ENCODE assay signal across 12 cellular contexts in the genomic region with DNA sequence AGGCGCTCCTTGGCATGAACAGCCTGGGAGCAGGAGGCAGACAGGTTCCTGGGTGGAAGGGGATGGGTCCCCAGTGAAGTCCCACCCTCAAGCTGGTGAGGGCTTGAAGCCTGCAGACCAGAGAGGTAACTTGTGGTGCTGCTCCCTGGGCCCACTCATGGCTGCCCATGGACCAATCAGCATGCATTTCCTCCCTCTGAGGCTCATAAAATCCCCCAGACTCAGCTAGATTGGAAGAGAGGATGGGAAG. TPM values are rescaled to one million over a fixed set of nuclear protein-coding genes. Genes with fewer than 3 reads are reported as not detected.
DNase-seq lines count a peak whose midpoint lies in the region; ATAC-seq, FAIRE-seq and TF ChIP-seq lines count a peak whose summit lies in the region.
"Had no signal": no experiment of that assay in that cellular context is flagged by ENCODE, and none has a peak within 500 bp of the region (broad histone marks: within the 10 kb centered on the region; RNA-seq: fewer than 3 reads in every experiment).

No MANE protein-coding gene starts in this region.

- H3K9me3 ChIP-seq in astrocyte (ENCODE audit: insufficient read depth, low read depth, low read length): no peaks in the 10 kb centered on the region
- no peaks in the 10 kb centered on the region for H3K9me3 ChIP-seq in kidney (ENCODE audit: control insufficient read depth in 1 of 2, low read length in 2 of 2)
- no peaks in the 10 kb centered on the region for H3K9me3 ChIP-seq in sigmoid colon

- H3K9ac ChIP-seq in astrocyte (ENCODE audit: low read length): no peak overlapping the region
- peak overlapping the region; percentile 72 to 83 for H3K9ac ChIP-seq in kidney (ENCODE audit: low read length in 2 of 2)

- no TSS peak for BruUV-seq in Calu3 (replicated peaks; lab: Mats Ljungman, UMichigan)

- H3K9me3 Mint-ChIP-seq in Calu3 (ENCODE audit: low read depth, unreplicated experiment) (no peaks in the 10 kb centered on the region), astrocyte (ENCODE audit: unreplicated experiment) (no peaks in the 10 kb centered on the region)
- peaks cover 0 to 5% of the 10 kb centered on the region in 2 donors for H3K9me3 Mint-ChIP-seq in activated naive CD4-positive, alpha-beta T cell treated with anti-CD3 and anti-CD28 coated beads, Interleukin-2, amount 50 U/mL, for 72 hours
- H3K9me3 Mint-ChIP-seq: activated naive CD4-positive, alpha-beta T cell treated with anti-CD3 and anti-CD28 coated beads, Interleukin-2, amount 50 U/mL, for 24 hours had no signal

- H4K20me1 ChIP-seq in astrocyte (ENCODE audit: insufficient read depth, low read length): no peaks in the 10 kb centered on the region

- H3K27ac ChIP-seq in astrocyte (ENCODE audit: low read depth, low read length) (no peak overlapping the region), kidney (ENCODE audit: low read depth in 2 of 2, low read length in 2 of 2) (peak overlapping the region; percentile 81 to 85), sigmoid colon (peak overlapping the region; percentile 96 to 100 (median 99))

- H3K4me1 ChIP-seq in astrocyte (ENCODE audit: insufficient read depth, low read length) (no peaks in the 10 kb centered on the region), kidney (ENCODE audit: control insufficient read depth in 1 of 2, insufficient read depth in 1 of 2, low read depth in 1 of 2, low read length in 2 of 2) (peaks cover 6 to 8% of the 10 kb centered on the region in 2 donors), sigmoid colon (peaks cover 0 to 16% (median 13%) of the 10 kb centered on the region in 4 donors)

- DNase-seq in Calu3 (no peak), astrocyte (ENCODE audit: low read depth) (no peak), kidney (no peak), sigmoid colon (no peak), HuH-7.5 (ENCODE audit: low spot score) (no peak), GM13977 (ENCODE audit: low spot score) (no peak), G401 (ENCODE audit: low spot score) (no peak)
- DNase-seq in activated naive CD4-positive, alpha-beta T cell treated with anti-CD3 and anti-CD28 coated beads, Interleukin-2, amount 50 U/mL, for 72 hours (ENCODE audit: low spot score in 2 of 2): no peak
- DNase-seq: KBM-7; stimulated activated naive CD4-positive, alpha-beta T cell treated with Interleukin-2 at 50 U/mL for 16 hours had no signal

- intact Hi-C loops in Calu3 (cut with micrococcal nuclease; ENCODE audit: unreplicated experiment) (no loop called here), kidney (cut with DNase I) (no loop called here), sigmoid colon (cut with DNase I) (loop anchor here (2.0 to 10.0 kb wide), 3 partner anchors 49 to 381 kb away; a partner anchor contains a TSS)

- H3K4me3 Mint-ChIP-seq in Calu3 (ENCODE audit: low read depth, unreplicated experiment) (peak overlapping the region; percentile 85), astrocyte (ENCODE audit: unreplicated experiment) (peak overlapping the region; percentile 77)

- no peak for FAIRE-seq in astrocyte (lab: Jason Lieb, UNC)
- FAIRE-seq in kidney (lab: Jason Lieb, UNC): no peak
- FAIRE-seq: frontal cortex had no signal

- H3K27me3 Mint-ChIP-seq in Calu3 (ENCODE audit: unreplicated experiment) (no peaks in the 10 kb centered on the region), astrocyte (ENCODE audit: low read depth, unreplicated experiment) (no peaks in the 10 kb centered on the region)
- H3K27me3 Mint-ChIP-seq: activated naive CD4-positive, alpha-beta T cell treated with anti-CD3 and anti-CD28 coated beads, Interleukin-2, amount 50 U/mL, for 24 hours had no signal

- no peak overlapping the region for H3K4me2 ChIP-seq in astrocyte (ENCODE audit: low read length)

- no peaks in the 10 kb centered on the region for H3K27me3 ChIP-seq in astrocyte (ENCODE audit: insufficient read depth, low read length)
- H3K27me3 ChIP-seq in sigmoid colon: no peaks in the 10 kb centered on the region

- no peak for ATAC-seq in activated naive CD4-positive, alpha-beta T cell treated with anti-CD3 and anti-CD28 coated beads, Interleukin-2, amount 50 U/mL, for 72 hours

- no peaks in the 10 kb centered on the region for H3K36me3 ChIP-seq in astrocyte (ENCODE audit: insufficient read depth, low read length)
- no peaks in the 10 kb centered on the region for H3K36me3 ChIP-seq in kidney (ENCODE audit: control insufficient read depth in 1 of 2, insufficient read depth in 2 of 2, low read length in 2 of 2)
- peaks cover 3 to 34% (median 19%) of the 10 kb centered on the region in 4 donors for H3K36me3 ChIP-seq in sigmoid colon

- H3K4me1 Mint-ChIP-seq in Calu3 (ENCODE audit: low read depth, unreplicated experiment) (no peaks in the 10 kb centered on the region), astrocyte (ENCODE audit: low read depth, unreplicated experiment) (peaks cover 6% of the 10 kb centered on the region)

- H3K4me3 ChIP-seq in astrocyte (ENCODE audit: insufficient read depth, low read depth, low read length): no peak overlapping the region
- peak overlapping the region; percentile 65 to 85 for H3K4me3 ChIP-seq in kidney (ENCODE audit: low read length in 2 of 2)
- peak overlapping the region; percentile 73 to 95 (median 88) for H3K4me3 ChIP-seq in sigmoid colon

- TF ChIP-seq EP300 in sigmoid colon (IDR thresholded peaks at IDR 0.05): no peak

- TF ChIP-seq POLR2A in sigmoid colon (IDR thresholded peaks at IDR 0.05): no peak

- 86 to 95% methylated on average over 1 of the region's 1 CpG for WGBS in sigmoid colon, 2 donors

- H3K27ac Mint-ChIP-seq in Calu3 (ENCODE audit: unreplicated experiment) (peak overlapping the region; percentile 81), astrocyte (ENCODE audit: unreplicated experiment) (no peak overlapping the region)
- H3K27ac Mint-ChIP-seq in activated naive CD4-positive, alpha-beta T cell treated with anti-CD3 and anti-CD28 coated beads, Interleukin-2, amount 50 U/mL, for 72 hours: no peak overlapping the region

- H3K36me3 Mint-ChIP-seq in Calu3 (ENCODE audit: insufficient read depth, unreplicated experiment): peaks cover 23% of the 10 kb centered on the region
- H3K36me3 Mint-ChIP-seq in astrocyte (ENCODE audit: low read depth, unreplicated experiment): no peaks in the 10 kb centered on the region
- H3K36me3 Mint-ChIP-seq in activated naive CD4-positive, alpha-beta T cell treated with anti-CD3 and anti-CD28 coated beads, Interleukin-2, amount 50 U/mL, for 72 hours: peaks cover 4 to 14% of the 10 kb centered on the region in 2 donors

- H2AFZ ChIP-seq in astrocyte (ENCODE audit: low read depth, low read length): no peak overlapping the region

- in situ Hi-C loops in GM13977 (cut with MboI; ENCODE audit: low pct_unique_long_range_greater_than_20kb, low sequenced_read_pairs, unreplicated experiment): no loop called here
- in situ Hi-C loops in G401 (cut with HindIII; ENCODE audit: low sequenced_read_pairs): no loop called here

- CTCF ChIA-PET in Calu3 (lab: Charles Lee): interaction anchor here (0.6 to 1.1 kb wide), 10 partner anchors 10 to 806 kb away, joined by 3 to 7 read pairs (median 3); no protein-coding TSS in a partner anchor

- H3K79me2 ChIP-seq in astrocyte (ENCODE audit: insufficient read depth, low read length): no peaks in the 10 kb centered on the region

- TF ChIP-seq CTCF in Calu3 (IDR thresholded peaks at IDR 0.05; ENCODE audit: unreplicated experiment) (no peak), astrocyte (IDR thresholded peaks at IDR 0.05; ENCODE audit: insufficient read depth, low read depth, low read length) (no peak), kidney (IDR thresholded peaks at IDR 0.05; ENCODE audit: borderline replicate concordance, extremely low read depth, insufficient read depth) (no peak), sigmoid colon (IDR thresholded peaks at IDR 0.05) (no peak), GM13977 (IDR thresholded peaks at IDR 0.05; ENCODE audit: extremely low read depth, insufficient read depth, missing control alignments) (no peak)

RNA-seq across cellular contexts. Expression of a gene that starts 50.2 kb away (rescaled TPM):
- total RNA-seq in Calu3 (2022) (not detected in 2 replicates), astrocyte (4.2 and 10.7 TPM in 2 replicates), kidney (971 TPM), sigmoid colon (100 to 1,000 TPM; 195 to 296 (median 253) TPM)
- polyA plus RNA-seq in kidney (ENCODE audit: insufficient read depth, low read depth, low replicate concordance) (745 TPM), sigmoid colon (10 to 100 TPM; 34.2 to 60.7 (median 55.3) TPM)
- total RNA-seq in activated naive CD4-positive, alpha-beta T cell treated with anti-CD3 and anti-CD28 coated beads, Interleukin-2, amount 50 U/mL, for 72 hours: under 1 TPM in 1 of 2 donors, not detected in 1; 0.14 TPM
- not detected in 2 replicates for total RNA-seq in G401 (2014; rRNA removed; shearing (Covaris generic))

Comparison
In these comparisons a context has a peak if more than half of its experiments do, and no peak if none do; other contexts are left out.
1. RNA of a gene that starts 50.2 kb away (total RNA-seq): 971 TPM in kidney (single experiment) and 195 to 296 TPM in sigmoid colon; 4.2 to 10.7 TPM in astrocyte, 0.14 TPM in activated naive CD4-positive, alpha-beta T cell treated with anti-CD3 and anti-CD28 coated beads, Interleukin-2, amount 50 U/mL, for 72 hours, not detected in Calu3 and not detected in G401; every median in the first group is over 10 times any median in the second.